In the genomic region with DNA sequence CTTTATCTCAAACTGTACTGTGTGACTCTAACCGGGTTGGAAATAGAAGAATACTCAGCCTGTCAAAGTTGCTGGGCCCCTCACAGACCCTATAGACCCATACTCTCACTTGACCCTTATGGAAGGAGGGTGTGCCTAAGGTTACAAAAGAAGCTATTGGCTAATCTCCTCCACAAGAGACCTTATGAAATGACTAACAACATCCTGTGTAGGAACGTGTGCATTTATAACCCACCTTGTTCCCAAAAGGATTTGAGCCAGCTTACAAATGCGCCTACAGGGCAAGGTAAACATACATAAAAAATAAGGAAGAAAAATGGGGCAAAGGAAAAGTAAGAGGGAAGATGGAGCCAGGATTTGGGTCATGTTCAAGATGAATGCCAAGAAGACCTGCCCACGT, we compare ENCODE assay signal across 27 cellular contexts.
"Had no signal": no experiment of that assay in that cellular context is flagged by ENCODE, and none has a peak within 500 bp of the region (broad histone marks: within the 10 kb centered on the region; RNA-seq: fewer than 3 reads in every experiment).

No MANE protein-coding gene starts in this region.

- DNase-seq: activated CD4-positive, alpha-beta memory T cell treated with anti-CD3 and anti-CD28 coated beads, Interleukin-2, amount 10 ng/mL, durations not matched to agents 7 days and 5 days; activated CD4-positive, alpha-beta T cell treated with anti-CD3 and anti-CD28 coated beads for 48 hours; activated gamma-delta T cell treated with Interleukin-2 at 50 U/mL for 16 hours; activated naive CD4-positive, alpha-beta T cell treated with anti-CD3 and anti-CD28 coated beads, Interleukin-2, amount 50 U/mL, for 16 hours; activated naive CD8-positive, alpha-beta T cell treated with anti-CD3 and anti-CD28 coated beads, Interleukin-2, amount 50 U/mL, for 24 hours; activated T-cell treated with anti-CD3 and anti-CD28 coated beads, Interleukin-2, amount 50 U/mL, for 24 hours; dermis blood vessel endothelial cell; effector CD4-positive, alpha-beta T cell; gastrocnemius medialis; glutamatergic neuron; left ventricle myocardium superior; naive B cell; nephron progenitor cell; sigmoid colon; small intestine; stimulated activated CD4-positive, alpha-beta T cell treated with anti-CD3 and anti-CD28 coated beads, Interleukin-15, amount 100 ng/mL, for 24 hours; stimulated activated CD4-positive, alpha-beta T cell treated with anti-CD3 and anti-CD28 coated beads, Interleukin-2, amount 100 ng/mL, for 24 hours; stimulated activated naive CD4-positive, alpha-beta T cell treated with Interleukin-2 at 50 U/mL for 16 hours; T-helper 9 cell; WERI-Rb-1 had no signal

- H3K4me1 Mint-ChIP-seq: activated naive CD8-positive, alpha-beta T cell treated with anti-CD3 and anti-CD28 coated beads, Interleukin-2, amount 50 U/mL, for 24 hours; activated T-helper 17 cell treated with anti-CD3 and anti-CD28 coated beads, Interleukin-2, amount 50 U/mL, for 72 hours had no signal

- H3K27ac ChIP-seq: epithelial cell of prostate, gastrocnemius medialis, ovary, WERI-Rb-1 had no signal

- H3K36me3 Mint-ChIP-seq: naive B cell had no signal

- H3K4me3 Mint-ChIP-seq: activated CD4-positive, alpha-beta memory T cell treated with anti-CD3 and anti-CD28 coated beads, Interleukin-2, amount 10 ng/mL, durations not matched to agents 7 days and 5 days; activated naive CD8-positive, alpha-beta T cell treated with anti-CD3 and anti-CD28 coated beads, Interleukin-2, amount 50 U/mL, for 24 hours; activated T-cell treated with anti-CD3 and anti-CD28 coated beads, Interleukin-2, amount 50 U/mL, for 24 hours; activated T-helper 17 cell treated with anti-CD3 and anti-CD28 coated beads, Interleukin-2, amount 50 U/mL, for 72 hours; naive B cell; nephron progenitor cell; T-helper 1 cell treated with Interleukin-12 subunit alpha and Interleukin-12 subunit beta and Interleukin-4 antibody, amounts not matched to agents 30 μg/mL and 1 μg/mL, for 36 hours had no signal

- H3K36me3 ChIP-seq: gastrocnemius medialis, ovary, sigmoid colon, tibial nerve, WERI-Rb-1 had no signal

- ATAC-seq: activated CD4-positive, CD25-positive, alpha-beta regulatory T cell treated with anti-CD3 and anti-CD28 coated beads, Interleukin-2, amount 50 U/mL, for 24 hours; activated naive CD8-positive, alpha-beta T cell treated with anti-CD3 and anti-CD28 coated beads, Interleukin-2, amount 50 U/mL, for 24 hours; activated T-helper 17 cell treated with anti-CD3 and anti-CD28 coated beads, Interleukin-2, amount 50 U/mL, for 72 hours; gastrocnemius medialis; left ventricle myocardium superior had no signal

- H3K27ac Mint-ChIP-seq: activated CD4-positive, alpha-beta memory T cell treated with anti-CD3 and anti-CD28 coated beads, Interleukin-2, amount 10 ng/mL, durations not matched to agents 7 days and 5 days; activated naive CD8-positive, alpha-beta T cell treated with anti-CD3 and anti-CD28 coated beads, Interleukin-2, amount 50 U/mL, for 24 hours; activated T-cell treated with anti-CD3 and anti-CD28 coated beads, Interleukin-2, amount 50 U/mL, for 24 hours; activated T-helper 17 cell treated with anti-CD3 and anti-CD28 coated beads, Interleukin-2, amount 50 U/mL, for 72 hours; naive B cell; nephron progenitor cell; progenitor cell of endocrine pancreas; T-helper 1 cell treated with Interleukin-12 subunit alpha and Interleukin-12 subunit beta and Interleukin-4 antibody, amounts not matched to agents 30 μg/mL and 1 μg/mL, for 36 hours had no signal

- H3K4me3 ChIP-seq: gastrocnemius medialis, ovary, sigmoid colon, tibial nerve had no signal

- H3K27me3 ChIP-seq: gastrocnemius medialis, ovary, sigmoid colon, tibial nerve had no signal

- H3K9me3 ChIP-seq: gastrocnemius medialis, ovary, sigmoid colon, tibial nerve had no signal

- H3K4me1 ChIP-seq: gastrocnemius medialis had no signal

- H3K9me3 Mint-ChIP-seq: activated CD4-positive, alpha-beta memory T cell treated with anti-CD3 and anti-CD28 coated beads, Interleukin-2, amount 10 ng/mL, durations not matched to agents 7 days and 5 days; activated naive CD8-positive, alpha-beta T cell treated with anti-CD3 and anti-CD28 coated beads, Interleukin-2, amount 50 U/mL, for 24 hours; activated T-cell treated with anti-CD3 and anti-CD28 coated beads, Interleukin-2, amount 50 U/mL, for 24 hours; activated T-helper 17 cell treated with anti-CD3 and anti-CD28 coated beads, Interleukin-2, amount 50 U/mL, for 72 hours; nephron progenitor cell; T-helper 1 cell treated with Interleukin-12 subunit alpha and Interleukin-12 subunit beta and Interleukin-4 antibody, amounts not matched to agents 30 μg/mL and 1 μg/mL, for 36 hours had no signal
